In genomic region chr4:71609651-71610050, GRCh38 we compare ENCODE assay signal across 22 cellular contexts.
"Had no signal": no experiment of that assay in that cellular context is flagged by ENCODE, and none has a peak within 500 bp of the region (broad histone marks: within the 10 kb centered on the region; RNA-seq: fewer than 3 reads in every experiment).

No MANE protein-coding gene starts in this region.

- H3K4me1 Mint-ChIP-seq: activated B cell treated with CpG ODN at 0.5 μM for 24 hours; activated CD4-positive, alpha-beta T cell treated with anti-CD3 and anti-CD28 coated beads, Interleukin-2, amount 10 ng/mL, durations not matched to agents 7 days and 5 days; activated naive CD4-positive, alpha-beta T cell treated with anti-CD3 and anti-CD28 coated beads, Interleukin-2, amount 10 ng/mL, durations not matched to agents 7 days and 5 days; activated naive CD8-positive, alpha-beta T cell treated with anti-CD3 and anti-CD28 coated beads for 36 hours; activated T-helper 17 cell treated with anti-CD3 and anti-CD28 coated beads, Interleukin-2, amount 50 U/mL, for 72 hours; T-helper 17 cell had no signal

- H3K27me3 ChIP-seq: brain microvascular endothelial cell, cardiac muscle cell had no signal

- ATAC-seq: activated T-cell treated with anti-CD3 and anti-CD28 coated beads, Interleukin-2, amount 50 U/mL, for 4 hours; activated T-helper 17 cell treated with anti-CD3 and anti-CD28 coated beads, Interleukin-2, amount 50 U/mL, for 72 hours; T-helper 17 cell had no signal

- DNase-seq: activated B cell treated with CpG ODN at 0.5 μM for 24 hours; activated CD4-positive, alpha-beta memory T cell treated with anti-CD3 and anti-CD28 coated beads for 36 hours; activated CD4-positive, alpha-beta T cell treated with anti-CD3 and anti-CD28 coated beads for 1 hour; activated CD4-positive, alpha-beta T cell treated with anti-CD3 and anti-CD28 coated beads, Interleukin-2, amount 10 ng/mL, durations not matched to agents 7 days and 5 days; activated CD8-positive, alpha-beta memory T cell treated with anti-CD3 and anti-CD28 coated beads for 24 hours; activated gamma-delta T cell; activated naive CD4-positive, alpha-beta T cell treated with anti-CD3 and anti-CD28 coated beads, Interleukin-2, amount 10 ng/mL, durations not matched to agents 7 days and 5 days; activated naive CD8-positive, alpha-beta T cell treated with anti-CD3 and anti-CD28 coated beads for 36 hours; activated T-cell treated with anti-CD3 and anti-CD28 coated beads, Interleukin-2, amount 50 U/mL, for 4 hours; cerebellar nuclear complex; KG1; MM.1S; NCI-H1930; NCI-H510A treated with DMSO at 0.1 percent for 48 hours; NK-92 treated with Interleukin-12 subunit alpha and Interleukin-12 subunit beta, amount 100 ng/mL, for 24 hours; OCI-M1; SIG-M5; T-helper 17 cell; T-helper 9 cell had no signal

- H3K36me3 ChIP-seq: brain microvascular endothelial cell, cardiac muscle cell had no signal

- H3K4me3 Mint-ChIP-seq: activated B cell treated with CpG ODN at 0.5 μM for 24 hours; activated CD4-positive, alpha-beta memory T cell treated with anti-CD3 and anti-CD28 coated beads for 36 hours; activated CD4-positive, alpha-beta T cell treated with anti-CD3 and anti-CD28 coated beads, Interleukin-2, amount 10 ng/mL, durations not matched to agents 7 days and 5 days; activated naive CD4-positive, alpha-beta T cell treated with anti-CD3 and anti-CD28 coated beads, Interleukin-2, amount 10 ng/mL, durations not matched to agents 7 days and 5 days; activated naive CD8-positive, alpha-beta T cell treated with anti-CD3 and anti-CD28 coated beads for 36 hours; activated T-cell treated with anti-CD3 and anti-CD28 coated beads, Interleukin-2, amount 50 U/mL, for 4 hours; activated T-helper 17 cell treated with anti-CD3 and anti-CD28 coated beads, Interleukin-2, amount 50 U/mL, for 72 hours; T-helper 17 cell had no signal

- H3K27ac Mint-ChIP-seq: activated B cell treated with CpG ODN at 0.5 μM for 24 hours; activated CD4-positive, alpha-beta memory T cell treated with anti-CD3 and anti-CD28 coated beads for 36 hours; activated CD4-positive, alpha-beta T cell treated with anti-CD3 and anti-CD28 coated beads, Interleukin-2, amount 10 ng/mL, durations not matched to agents 7 days and 5 days; activated naive CD4-positive, alpha-beta T cell treated with anti-CD3 and anti-CD28 coated beads, Interleukin-2, amount 10 ng/mL, durations not matched to agents 7 days and 5 days; activated naive CD8-positive, alpha-beta T cell treated with anti-CD3 and anti-CD28 coated beads for 36 hours; activated T-helper 17 cell treated with anti-CD3 and anti-CD28 coated beads, Interleukin-2, amount 50 U/mL, for 72 hours; T-helper 17 cell had no signal

- H3K36me3 Mint-ChIP-seq: activated CD4-positive, alpha-beta memory T cell treated with anti-CD3 and anti-CD28 coated beads for 36 hours; activated naive CD4-positive, alpha-beta T cell treated with anti-CD3 and anti-CD28 coated beads, Interleukin-2, amount 10 ng/mL, durations not matched to agents 7 days and 5 days; activated naive CD8-positive, alpha-beta T cell treated with anti-CD3 and anti-CD28 coated beads for 36 hours had no signal

- H3K4me3 ChIP-seq: cardiac muscle cell had no signal

- H3K9me3 Mint-ChIP-seq: activated CD4-positive, alpha-beta T cell treated with anti-CD3 and anti-CD28 coated beads, Interleukin-2, amount 10 ng/mL, durations not matched to agents 7 days and 5 days; activated naive CD8-positive, alpha-beta T cell treated with anti-CD3 and anti-CD28 coated beads for 36 hours had no signal

- H3K27ac ChIP-seq: cardiac muscle cell had no signal

- H3K27me3 Mint-ChIP-seq: activated B cell treated with CpG ODN at 0.5 μM for 24 hours; activated CD4-positive, alpha-beta T cell treated with anti-CD3 and anti-CD28 coated beads, Interleukin-2, amount 10 ng/mL, durations not matched to agents 7 days and 5 days; activated naive CD4-positive, alpha-beta T cell treated with anti-CD3 and anti-CD28 coated beads, Interleukin-2, amount 10 ng/mL, durations not matched to agents 7 days and 5 days; T-helper 17 cell had no signal
